In the genomic region with DNA sequence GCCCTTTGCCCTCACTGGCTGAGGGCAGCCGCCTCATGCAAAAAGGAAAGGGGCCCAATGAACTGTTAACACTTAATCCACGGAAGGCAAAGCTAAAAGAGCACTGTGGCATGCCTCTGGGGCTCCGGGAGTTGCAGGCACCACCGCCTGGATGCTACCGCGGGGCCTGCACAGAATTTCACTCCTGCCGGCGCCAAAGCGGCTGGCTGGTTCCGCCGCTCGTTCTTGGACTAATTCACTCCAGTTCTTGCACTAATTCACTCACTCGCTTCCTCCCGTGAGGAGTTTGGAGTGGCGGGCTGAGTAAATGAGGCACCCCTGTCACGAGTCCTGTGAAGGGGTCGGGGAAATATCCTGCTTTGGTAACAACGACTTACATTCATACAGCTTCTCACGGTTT, we compare ENCODE assay signal across 27 cellular contexts. TPM values are rescaled to one million over a fixed set of nuclear protein-coding genes. Genes with fewer than 3 reads are reported as not detected.
"Had no signal": no experiment of that assay in that cellular context is flagged by ENCODE, and none has a peak within 500 bp of the region (broad histone marks: within the 10 kb centered on the region; RNA-seq: fewer than 3 reads in every experiment).

No MANE protein-coding gene starts in this region.

- H3K27ac ChIP-seq: ovary, parathyroid adenoma, psoas muscle, right lobe of liver, sigmoid colon, suprapubic skin, testis, tibial artery, transverse colon, upper lobe of right lung, uterus had no signal

- H3K79me2 ChIP-seq: parathyroid adenoma had no signal

- H3K4me3 ChIP-seq: ovary, psoas muscle, right lobe of liver, sigmoid colon, suprapubic skin, testis, tibial artery, transverse colon, upper lobe of right lung, uterus had no signal

- H2AFZ ChIP-seq: parathyroid adenoma had no signal

- DNase-seq: naive thymus-derived CD8-positive, alpha-beta T cell; nephron progenitor cell; occipital lobe; ovary; psoas muscle; right cardiac atrium; right lobe of liver; sigmoid colon; small intestine; stimulated activated CD4-positive, alpha-beta T cell treated with anti-CD3 and anti-CD28 coated beads, Interleukin-15, amount 100 ng/mL, for 24 hours; stimulated activated CD4-positive, alpha-beta T cell treated with anti-CD3 and anti-CD28 coated beads, Interleukin-2, amount 100 ng/mL, for 24 hours; stimulated activated CD4-positive, alpha-beta T cell treated with anti-CD3 and anti-CD28 coated beads, Interleukin-2, amount 100 ng/mL, for 48 hours; stimulated activated CD4-positive, alpha-beta T cell treated with anti-CD3 and anti-CD28 coated beads, Interleukin-4, amount 100 ng/mL, for 24 hours; stimulated activated naive B cell treated with anti-CD40 and anti-IgM and Interleukin-4, amounts not matched to agents 10 μg/mL and 1 μg/mL and 100 μg/mL, for 72 hours; stimulated activated naive CD8-positive, alpha-beta T cell treated with anti-CD3 and anti-CD28 coated beads, Interleukin-15, amount 100 ng/mL, for 72 hours; stimulated activated naive CD8-positive, alpha-beta T cell treated with anti-CD3 and anti-CD28 coated beads, Interleukin-15, Interleukin-2, amounts not matched to agents 100 U/mL and 50 U/mL, for 24 hours; substantia nigra; testis; tibial artery; transverse colon; upper lobe of right lung; uterus had no signal

- ATAC-seq: naive thymus-derived CD8-positive, alpha-beta T cell; natural killer cell treated with Interleukin-12 subunit alpha and Interleukin-12 subunit beta and Interleukin-15 and Interleukin-18, amount 100 ng/mL, for 72 hours; psoas muscle; right cardiac atrium; right lobe of liver; stimulated activated effector memory CD8-positive, alpha-beta T cell treated with anti-CD3 and anti-CD28 coated beads, Interleukin-12 subunit alpha, Interleukin-12 subunit beta, amount 100 ng/mL, for 72 hours; stimulated activated naive B cell treated with anti-CD40 and anti-IgM and Interleukin-4, amounts not matched to agents 10 μg/mL and 1 μg/mL and 100 μg/mL, for 72 hours; stimulated activated naive CD8-positive, alpha-beta T cell treated with anti-CD3 and anti-CD28 coated beads, Interleukin-15, amount 100 ng/mL, for 72 hours; stimulated activated naive CD8-positive, alpha-beta T cell treated with anti-CD3 and anti-CD28 coated beads, Interleukin-15, Interleukin-2, amounts not matched to agents 100 U/mL and 50 U/mL, for 24 hours; upper lobe of right lung had no signal

- FAIRE-seq: small intestine had no signal

- H3K4me1 ChIP-seq: parathyroid adenoma, psoas muscle, right lobe of liver, sigmoid colon, suprapubic skin, testis, tibial artery, transverse colon, upper lobe of right lung, uterus had no signal

- H3K27me3 ChIP-seq: ovary, right lobe of liver, sigmoid colon, suprapubic skin, testis, tibial artery, transverse colon, upper lobe of right lung, uterus had no signal

- H3K9me3 ChIP-seq: ovary, psoas muscle, right lobe of liver, sigmoid colon, suprapubic skin, testis, tibial artery, transverse colon, upper lobe of right lung, uterus had no signal

- H3K9ac ChIP-seq: parathyroid adenoma had no signal

- H3K36me3 ChIP-seq: ovary, right lobe of liver, sigmoid colon, suprapubic skin, tibial artery, transverse colon, upper lobe of right lung, uterus had no signal

RNA-seq across cellular contexts. Expression of a gene that starts 14.0 kb away (rescaled TPM):
- total RNA-seq: naive thymus-derived CD8-positive, alpha-beta T cell; natural killer cell treated with Interleukin-12 subunit alpha and Interleukin-12 subunit beta and Interleukin-15 and Interleukin-18, amount 100 ng/mL, for 72 hours; osteoblast had no signal
